Comparison of ENCODE assay signal across 1 cellular context in the genomic region with DNA sequence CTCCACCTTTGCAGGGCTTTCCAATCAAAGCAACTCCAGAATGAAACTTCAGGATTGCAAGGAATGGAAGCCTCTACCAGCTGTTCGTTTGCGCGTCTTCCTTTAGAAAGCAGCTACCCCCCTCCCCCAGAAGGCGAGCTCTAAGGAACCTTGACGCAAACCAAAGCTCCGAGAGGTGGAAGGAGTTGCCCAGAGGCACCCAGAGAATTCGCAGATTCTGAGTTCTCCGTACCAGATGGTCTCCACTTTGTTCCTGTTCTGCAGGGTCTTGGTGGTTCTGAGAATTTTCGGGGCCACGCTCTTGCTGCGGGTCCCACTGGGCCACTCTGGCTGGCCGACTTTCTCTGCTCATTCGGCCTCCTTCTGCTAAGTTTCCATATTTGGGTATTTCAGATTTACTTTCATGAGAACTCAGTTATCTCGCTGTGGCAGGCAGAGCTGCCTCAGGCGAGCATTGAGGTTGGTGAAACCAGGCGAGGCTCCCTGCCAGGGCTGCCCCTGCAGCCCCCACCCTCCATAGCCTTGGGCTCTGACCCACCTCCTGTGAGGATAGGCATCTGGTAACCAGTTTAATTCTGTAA.
TF ChIP-seq lines count a peak whose summit lies in the region.

No MANE protein-coding gene starts in this region.

TF ChIP-seq in K562, 482 proteins besides CTCF, POLR2A, EP300 and RAD21 (continued from another document):
- TF ChIP-seq, protein P1, sequence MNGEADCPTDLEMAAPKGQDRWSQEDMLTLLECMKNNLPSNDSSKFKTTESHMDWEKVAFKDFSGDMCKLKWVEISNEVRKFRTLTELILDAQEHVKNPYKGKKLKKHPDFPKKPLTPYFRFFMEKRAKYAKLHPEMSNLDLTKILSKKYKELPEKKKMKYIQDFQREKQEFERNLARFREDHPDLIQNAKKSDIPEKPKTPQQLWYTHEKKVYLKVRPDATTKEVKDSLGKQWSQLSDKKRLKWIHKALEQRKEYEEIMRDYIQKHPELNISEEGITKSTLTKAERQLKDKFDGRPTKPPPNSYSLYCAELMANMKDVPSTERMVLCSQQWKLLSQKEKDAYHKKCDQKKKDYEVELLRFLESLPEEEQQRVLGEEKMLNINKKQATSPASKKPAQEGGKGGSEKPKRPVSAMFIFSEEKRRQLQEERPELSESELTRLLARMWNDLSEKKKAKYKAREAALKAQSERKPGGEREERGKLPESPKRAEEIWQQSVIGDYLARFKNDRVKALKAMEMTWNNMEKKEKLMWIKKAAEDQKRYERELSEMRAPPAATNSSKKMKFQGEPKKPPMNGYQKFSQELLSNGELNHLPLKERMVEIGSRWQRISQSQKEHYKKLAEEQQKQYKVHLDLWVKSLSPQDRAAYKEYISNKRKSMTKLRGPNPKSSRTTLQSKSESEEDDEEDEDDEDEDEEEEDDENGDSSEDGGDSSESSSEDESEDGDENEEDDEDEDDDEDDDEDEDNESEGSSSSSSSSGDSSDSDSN (IDR thresholded peaks at IDR 0.05; ENCODE audit: borderline replicate concordance in 1 of 2, low read depth in 2 of 2, low read length in 2 of 2): 0 out of 4 replicates have a peak, but pooled peaks of 1 of the 2 experiments have one; percentile 34
- TF ChIP-seq SRF (CRISPR knock-in tag; IDR thresholded peaks at IDR 0.05) (peak in 1 of 2 experiments; percentile 88; a peak in 1 of 4 replicates), NFATC3 (IDR thresholded peaks at IDR 0.05) (peak; percentile 67; the same call in 1 of the 2 replicates), TCF3 (CRISPR knock-in tag; IDR thresholded peaks at IDR 0.05) (peak; percentile 34; the same call in 1 of the 2 replicates), RNF219 (CRISPR knock-in tag; IDR thresholded peaks at IDR 0.05) (no peak), GABPA (tag; conservative IDR thresholded peaks at IDR 0.05; ENCODE audit: low read depth) (no peak), TCF7 (IDR thresholded peaks at IDR 0.05; ENCODE audit: borderline replicate concordance) (no peak), DPF2 (IDR thresholded peaks at IDR 0.05) (0 out of 2 replicates have a peak, but pooled peaks have one; percentile 30), TCF15 (CRISPR knock-in tag; IDR thresholded peaks at IDR 0.05) (no peak), DACH1 (IDR thresholded peaks at IDR 0.05; ENCODE audit: partially characterized antibody) (peak; percentile 69), ETV1 (tag; conservative IDR thresholded peaks at IDR 0.05; ENCODE audit: low read depth) (0 out of 2 replicates have a peak, but pooled peaks have one; percentile 19), RBBP5 (IDR thresholded peaks at IDR 0.05; ENCODE audit: borderline replicate concordance, insufficient read depth, low read length, poor library complexity, severe bottlenecking) (peak; percentile 4)
- TF ChIP-seq, protein P2, sequence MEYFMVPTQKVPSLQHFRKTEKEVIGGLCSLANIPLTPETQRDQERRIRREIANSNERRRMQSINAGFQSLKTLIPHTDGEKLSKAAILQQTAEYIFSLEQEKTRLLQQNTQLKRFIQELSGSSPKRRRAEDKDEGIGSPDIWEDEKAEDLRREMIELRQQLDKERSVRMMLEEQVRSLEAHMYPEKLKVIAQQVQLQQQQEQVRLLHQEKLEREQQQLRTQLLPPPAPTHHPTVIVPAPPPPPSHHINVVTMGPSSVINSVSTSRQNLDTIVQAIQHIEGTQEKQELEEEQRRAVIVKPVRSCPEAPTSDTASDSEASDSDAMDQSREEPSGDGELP (CRISPR knock-in tag; IDR thresholded peaks at IDR 0.05; ENCODE audit: borderline replicate concordance): peak; percentile 83
